In the genomic region with DNA sequence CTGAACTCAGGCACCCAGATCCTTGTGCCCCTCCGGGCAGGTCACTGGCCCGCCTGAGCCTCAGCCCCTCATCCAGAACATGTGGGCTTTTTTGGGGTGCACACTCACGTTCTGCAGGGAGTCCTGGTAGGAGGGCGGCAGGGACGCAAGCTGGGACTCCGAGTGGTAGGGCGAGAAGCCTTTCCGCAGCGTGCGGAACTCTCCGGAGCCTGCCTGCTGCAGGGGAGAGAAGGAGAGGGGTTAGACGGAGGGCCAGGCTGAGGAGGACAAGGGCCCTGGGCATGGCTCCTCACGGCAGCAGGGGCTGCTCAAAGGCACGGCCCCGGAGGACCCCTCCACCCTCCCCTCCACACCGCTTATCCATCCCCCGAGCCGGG, we compare ENCODE assay signal across 22 cellular contexts. TPM values are rescaled to one million over a fixed set of nuclear protein-coding genes. Genes with fewer than 3 reads are reported as not detected.
DNase-seq lines count a peak whose midpoint lies in the region; ATAC-seq and TF ChIP-seq lines count a peak whose summit lies in the region.
"Had no signal": no experiment of that assay in that cellular context is flagged by ENCODE, and none has a peak within 500 bp of the region (broad histone marks: within the 10 kb centered on the region; RNA-seq: fewer than 3 reads in every experiment).

No MANE protein-coding gene starts in this region.

- H3K4me1 ChIP-seq in heart right ventricle (peaks cover 8 to 68% (median 52%) of the 10 kb centered on the region in 9 donors), endodermal cell (ENCODE audit: control insufficient read depth, insufficient read depth, low read length) (peaks cover 27% of the 10 kb centered on the region), transverse colon (peaks cover 35 to 49% (median 41%) of the 10 kb centered on the region in 4 donors)

- H3K4me3 Mint-ChIP-seq in endodermal cell (no peak overlapping the region), mesothelial cell of epicardium (no peak overlapping the region)
- H3K4me3 Mint-ChIP-seq: dendritic cell treated with granulocyte-macrophage colony-stimulating factor and Interleukin-4, amounts not matched to agents 40 ng/mL and 50 ng/mL, for 4 days; natural killer cell treated with Interleukin-12 subunit alpha and Interleukin-12 subunit beta and Interleukin-15 and Interleukin-18, amount 100 ng/mL, for 72 hours had no signal

- 82 to 86% methylated on average over 18 of the region's 18 CpGs for WGBS in heart right ventricle, 2 donors
- WGBS in endodermal cell (ENCODE audit: insufficient coverage in 1 of 2, insufficient read length in 1 of 2), 2 experiments, result 87 to 88% methylated on average over 3 to 18 of the region's 18 CpGs
- 78 to 94% methylated on average over 8 to 18 of the region's 18 CpGs for WGBS in transverse colon (ENCODE audit: low coverage in 1 of 2), 2 donors

- intact Hi-C loops in Right ventricle myocardium superior (cut with DNase I) (no loop called here), heart right ventricle (cut with DNase I) (loop anchor here in 1 of 10 donors (10.0 kb wide), 1 partner anchor 363 kb away; no protein-coding TSS in a partner anchor), transverse colon (cut with DNase I; ENCODE audit: low total_unique reads) (no loop called here)

- no peak for TF ChIP-seq POLR2A in transverse colon (IDR thresholded peaks at IDR 0.05)

- no peak overlapping the region for H3K27ac ChIP-seq in heart right ventricle
- H3K27ac ChIP-seq in endodermal cell (ENCODE audit: low read depth, low read length), result peak overlapping the region; percentile 44
- peak overlapping the region in 3 of 4 donors; percentile 46 to 66 (median 63) for H3K27ac ChIP-seq in transverse colon

- no peak overlapping the region for H3K9ac ChIP-seq in endodermal cell (ENCODE audit: extremely low read depth, low read length, poor library complexity, severe bottlenecking)

- H3K36me3 Mint-ChIP-seq in endodermal cell (ENCODE audit: low read depth) (peaks cover 5% of the 10 kb centered on the region), mesothelial cell of epicardium (no peaks in the 10 kb centered on the region)
- H3K36me3 Mint-ChIP-seq: natural killer cell treated with Interleukin-12 subunit alpha and Interleukin-12 subunit beta and Interleukin-15 and Interleukin-18, amount 100 ng/mL, for 72 hours had no signal

- H3K9me3 Mint-ChIP-seq in endodermal cell (no peaks in the 10 kb centered on the region), mesothelial cell of epicardium (no peaks in the 10 kb centered on the region)
- H3K9me3 Mint-ChIP-seq: dendritic cell treated with granulocyte-macrophage colony-stimulating factor and Interleukin-4, amounts not matched to agents 40 ng/mL and 50 ng/mL, for 4 days; natural killer cell treated with Interleukin-12 subunit alpha and Interleukin-12 subunit beta and Interleukin-15 and Interleukin-18, amount 100 ng/mL, for 72 hours had no signal

- DNase-seq in Right ventricle myocardium superior (peak; percentile 34), heart right ventricle (no peak), endodermal cell (no peak), mesothelial cell of epicardium (ENCODE audit: low spot score in 2 of 2, unreplicated experiment in 2 of 2) (no peak), transverse colon (no peak), cerebellar cortex (ENCODE audit: low spot score) (no peak), NCI-H1436 treated with DMSO at 0.1 percent for 48 hours (lab: John Stamatoyannopoulos, UW) (no peak), HUDEP-2 (lab: John Stamatoyannopoulos, UW; ENCODE audit: unreplicated experiment in 76 of 76) (no peak)
- DNase-seq: 8988T; activated CD4-positive, alpha-beta T cell treated with anti-CD3 and anti-CD28 coated beads, Interleukin-2, amount 50 U/mL, for 1 hour; activated CD8-positive, alpha-beta memory T cell treated with anti-CD3 and anti-CD28 coated beads, Interleukin-2, amount 50 U/mL, for 48 hours; activated gamma-delta T cell treated with Interleukin-2 at 50 U/mL for 16 hours; Calu3; foreskin melanocyte; midbrain; NCI-H1417; NCI-H524 treated with DMSO at 0.1 percent for 48 hours; SIG-M5; substantia nigra had no signal

- no peak for ATAC-seq in Right ventricle myocardium superior (ENCODE audit: poor library complexity)
- ATAC-seq in heart right ventricle, result no peak
- ATAC-seq: natural killer cell treated with Interleukin-12 subunit alpha and Interleukin-12 subunit beta and Interleukin-15 and Interleukin-18, amount 100 ng/mL, for 72 hours had no signal

- no peak for TF ChIP-seq EP300 in transverse colon (IDR thresholded peaks at IDR 0.05; ENCODE audit: low read depth)

- H3K36me3 ChIP-seq in heart right ventricle (peaks cover 0 to 12% (median 0%) of the 10 kb centered on the region in 9 donors), endodermal cell (ENCODE audit: control insufficient read depth, insufficient read depth, low read length) (no peaks in the 10 kb centered on the region), transverse colon (no peaks in the 10 kb centered on the region)
- H3K36me3 ChIP-seq: vagina had no signal

- no peak for TF ChIP-seq CTCF in heart right ventricle (IDR thresholded peaks at IDR 0.05)
- no peak for TF ChIP-seq CTCF in endodermal cell (conservative IDR thresholded peaks at IDR 0.05)
- no peak for TF ChIP-seq CTCF in mesothelial cell of epicardium (IDR thresholded peaks at IDR 0.05; ENCODE audit: unreplicated experiment)
- TF ChIP-seq CTCF in transverse colon (IDR thresholded peaks at IDR 0.05), result no peak

- in situ Hi-C loops in transverse colon (cut with MboI; ENCODE audit: low pct_ligation_motif_present in 1 of 4, low pct_unique_long_range_greater_than_20kb in 1 of 4, low sequenced_read_pairs in 3 of 4), result loop anchor here in 2 of 4 donors (5.0 to 25.0 kb wide), 2 partner anchors 90 to 95 kb away; partner anchors contain the start of gene CCDC85C (in 1 of the 2)

- H3K9me3 ChIP-seq in heart right ventricle, result no peaks in the 10 kb centered on the region
- no peaks in the 10 kb centered on the region for H3K9me3 ChIP-seq in endodermal cell (ENCODE audit: control insufficient read depth, low read length)
- H3K9me3 ChIP-seq in transverse colon, result no peaks in the 10 kb centered on the region
- H3K9me3 ChIP-seq: vagina had no signal

- H3K27ac Mint-ChIP-seq in endodermal cell (no peak overlapping the region), mesothelial cell of epicardium (peak overlapping the region; percentile 93)
- H3K27ac Mint-ChIP-seq: dendritic cell treated with granulocyte-macrophage colony-stimulating factor and Interleukin-4, amounts not matched to agents 40 ng/mL and 50 ng/mL, for 4 days; natural killer cell treated with Interleukin-12 subunit alpha and Interleukin-12 subunit beta and Interleukin-15 and Interleukin-18, amount 100 ng/mL, for 72 hours had no signal

- H3K27me3 Mint-ChIP-seq in endodermal cell (ENCODE audit: insufficient read depth) (no peaks in the 10 kb centered on the region), mesothelial cell of epicardium (ENCODE audit: low read depth) (no peaks in the 10 kb centered on the region)
- H3K27me3 Mint-ChIP-seq: natural killer cell treated with Interleukin-12 subunit alpha and Interleukin-12 subunit beta and Interleukin-15 and Interleukin-18, amount 100 ng/mL, for 72 hours had no signal

- H3K4me1 Mint-ChIP-seq in endodermal cell (peaks cover 28% of the 10 kb centered on the region), mesothelial cell of epicardium (peaks cover 47% of the 10 kb centered on the region)

- H3K4me3 ChIP-seq in heart right ventricle, result no peak overlapping the region
- H3K4me3 ChIP-seq in endodermal cell (ENCODE audit: low read length), result no peak overlapping the region
- no peak overlapping the region for H3K4me3 ChIP-seq in transverse colon
- H3K4me3 ChIP-seq: vagina had no signal

- H3K27me3 ChIP-seq in heart right ventricle (no peaks in the 10 kb centered on the region), endodermal cell (ENCODE audit: control insufficient read depth, insufficient read depth, low read length, poor library complexity, severe bottlenecking) (no peaks in the 10 kb centered on the region), transverse colon (no peaks in the 10 kb centered on the region)
- H3K27me3 ChIP-seq: vagina had no signal

RNA-seq across cellular contexts. Expression of gene CCNK, which starts 40.8 kb away (rescaled TPM):
- total RNA-seq in Right ventricle myocardium superior, result 31.9 TPM
- 10 to 100 TPM; 28.0 to 41.0 (median 31.9) TPM for total RNA-seq in heart right ventricle
- 10 to 100 TPM; 10.9 to 11.4 TPM for polyA plus RNA-seq in heart right ventricle
- total RNA-seq in endodermal cell, result 10 to 100 TPM; 71.5 to 77.1 TPM
- polyA plus RNA-seq in endodermal cell (2013, experiment 1 of 2), result 62.9 TPM
- polyA plus RNA-seq in endodermal cell (2013, experiment 2 of 2), result 60.4 TPM
- total RNA-seq in mesothelial cell of epicardium, result 65.1 to 71.9 TPM (median 67.9 TPM) in 3 replicates
- 10 to 100 TPM; 14.5 to 42.6 (median 31.3) TPM for total RNA-seq in transverse colon

RNA-seq across cellular contexts. Expression of gene SETD3, which starts 41.4 kb away (rescaled TPM):
- 92.5 TPM for total RNA-seq in Right ventricle myocardium superior
- 100 to 1,000 TPM in 8 of 10 donors, 10 to 100 TPM in 2; 89.6 to 129 (median 107) TPM for total RNA-seq in heart right ventricle
- polyA plus RNA-seq in heart right ventricle, result 10 to 100 TPM; 35.0 to 59.9 TPM
- total RNA-seq in endodermal cell, result 10 to 100 TPM; 57.8 to 68.1 TPM
- 41.3 TPM for polyA plus RNA-seq in endodermal cell (2013, experiment 1 of 2)
- 38.5 TPM for polyA plus RNA-seq in endodermal cell (2013, experiment 2 of 2)
- total RNA-seq in mesothelial cell of epicardium, result 47.4 to 49.3 TPM (median 47.7 TPM) in 3 replicates
- 100 to 1,000 TPM in 1 of 4 donors, 10 to 100 TPM in 3; 50.1 to 224 (median 68.8) TPM for total RNA-seq in transverse colon

Comparison
In these comparisons a context has a peak if more than half of its experiments do, and no peak if none do; other contexts are left out.
1. H3K27ac ChIP-seq: peak in endodermal cell (single experiment) and transverse colon (3 of 4); none in heart right ventricle (0 of 10).